Comparison of ENCODE assay signal across 6 cellular contexts in genomic region chr14:20454359-20454644, GRCh38. TPM values are rescaled to one million over a fixed set of nuclear protein-coding genes. Genes with fewer than 3 reads are reported as not detected.
DNase-seq lines count a peak whose midpoint lies in the region; ATAC-seq, FAIRE-seq and TF ChIP-seq lines count a peak whose summit lies in the region.

No MANE protein-coding gene starts in this region.

- no peaks in the 10 kb centered on the region for H3K27me3 Mint-ChIP-seq in natural killer cell treated with Interleukin-12 subunit alpha and Interleukin-12 subunit beta and Interleukin-15 and Interleukin-18, amount 100 ng/mL, for 72 hours

- peak overlapping the region; percentile 73 for H3K4me3 ChIP-seq in A549
- H3K4me3 ChIP-seq in NB4 (ENCODE audit: low read depth, low read length): peak overlapping the region; percentile 87
- H3K4me3 ChIP-seq in astrocyte of the cerebellum (ENCODE audit: low read depth, low read length): peak overlapping the region; percentile 75

- H3K4me3 Mint-ChIP-seq in natural killer cell treated with Interleukin-12 subunit alpha and Interleukin-12 subunit beta and Interleukin-15 and Interleukin-18, amount 100 ng/mL, for 72 hours: no peak overlapping the region

- H3K4me1 ChIP-seq in A549: peaks cover 20% of the 10 kb centered on the region; the same call in 2 of the 3 replicates

- TF ChIP-seq EP300 in A549 (IDR thresholded peaks at IDR 0.05): no peak

- POLR2A ChIA-PET in A549 (lab: Yijun Ruan, JAX): interaction anchor here (1.7 to 3.4 kb wide), 5 partner anchors 9 to 112 kb away, joined by 5 to 38 read pairs (median 20); partner anchors contain the start of genes PARP2, PNP and TEP1
- POLR2A ChIA-PET in HEK293T (lab: Yijun Ruan, JAX): interaction anchor here (1.1 to 5.5 kb wide), 15 partner anchors 9 to 154 kb away, joined by 3 to 58 read pairs (median 11); partner anchors contain the start of genes CCNB1IP1, KLHL33, PARP2 and PNP

- WGBS in A549 (ENCODE audit: missing lambda C conversion rate): 1% methylated on average over 17 of the region's 17 CpGs

- TF ChIP-seq POLR2A in A549 (IDR thresholded peaks at IDR 0.05; ENCODE audit: low read length): no peak
- no peak for TF ChIP-seq POLR2A in NB4 (IDR thresholded peaks at IDR 0.05; ENCODE audit: extremely low read depth, insufficient read length)

- peak overlapping the region; percentile 93 for H3K4me2 ChIP-seq in A549

- peak; percentile 77 to 93 for DNase-seq in A549 (ENCODE audit: low read depth in 1 of 2, low spot score in 1 of 2)
- DNase-seq in NB4 (ENCODE audit: low read depth): no peak
- DNase-seq in astrocyte of the cerebellum (ENCODE audit: low read depth): no peak
- no peak for DNase-seq in natural killer cell treated with Interleukin-12 subunit alpha and Interleukin-12 subunit beta and Interleukin-15 and Interleukin-18, amount 100 ng/mL, for 72 hours (ENCODE audit: low spot score)
- DNase-seq in HEK293T (ENCODE audit: extremely low spot score): no peak

- H3K27ac Mint-ChIP-seq in natural killer cell treated with Interleukin-12 subunit alpha and Interleukin-12 subunit beta and Interleukin-15 and Interleukin-18, amount 100 ng/mL, for 72 hours: no peak overlapping the region

- CTCF ChIA-PET in A549 (lab: Yijun Ruan, JAX): interaction anchor here (1.1 to 1.6 kb wide), 3 partner anchors 9 to 136 kb away, joined by 3 read pairs; no protein-coding TSS in a partner anchor
- CTCF ChIA-PET in HEK293T (lab: Yijun Ruan, JAX): interaction anchor here (1.5 kb wide), 1 partner anchor 39 kb away, joined by 4 read pairs; no protein-coding TSS in a partner anchor

- peaks cover 14% of the 10 kb centered on the region for H3K36me3 Mint-ChIP-seq in natural killer cell treated with Interleukin-12 subunit alpha and Interleukin-12 subunit beta and Interleukin-15 and Interleukin-18, amount 100 ng/mL, for 72 hours

- H3K4me1 Mint-ChIP-seq in natural killer cell treated with Interleukin-12 subunit alpha and Interleukin-12 subunit beta and Interleukin-15 and Interleukin-18, amount 100 ng/mL, for 72 hours (ENCODE audit: low read depth in 2 of 2): peaks cover 14 to 17% of the 10 kb centered on the region in 2 donors

- TF ChIP-seq CTCF in A549 (IDR thresholded peaks at IDR 0.05) (no peak), NB4 (IDR thresholded peaks at IDR 0.05; ENCODE audit: low read depth, low read length) (no peak), astrocyte of the cerebellum (IDR thresholded peaks at IDR 0.05; ENCODE audit: low read depth, low read length, missing control alignments) (no peak)

- no peak for FAIRE-seq in A549 (lab: Jason Lieb, UNC)

- ATAC-seq in A549 (peak; percentile 82 to 83), GM21381 (IDR thresholded peaks at IDR 0.05; ENCODE audit: unreplicated experiment) (peak; percentile 37)
- peak; percentile 67 to 76 for ATAC-seq in natural killer cell treated with Interleukin-12 subunit alpha and Interleukin-12 subunit beta and Interleukin-15 and Interleukin-18, amount 100 ng/mL, for 72 hours

- TF ChIP-seq RAD21 in A549 (conservative IDR thresholded peaks at IDR 0.05 in 1 of 2, IDR thresholded peaks at IDR 0.05 in 1 of 2): no peak

- H3K27ac ChIP-seq in A549: peak overlapping the region; percentile 85 to 96

- H3K9me3 Mint-ChIP-seq in natural killer cell treated with Interleukin-12 subunit alpha and Interleukin-12 subunit beta and Interleukin-15 and Interleukin-18, amount 100 ng/mL, for 72 hours: no peaks in the 10 kb centered on the region

- in situ Hi-C loops in astrocyte of the cerebellum (cut with HindIII; ENCODE audit: low sequenced_read_pairs): no loop called here

- H3K9me3 ChIP-seq in A549: no peaks in the 10 kb centered on the region

TF ChIP-seq in A549, 52 proteins besides CTCF, POLR2A, EP300 and RAD21 (continues in another document):
- TF ChIP-seq NR3C1 (IDR thresholded peaks at IDR 0.05) (no peak), CHD2 (IDR thresholded peaks at IDR 0.05; ENCODE audit: low read length, partially characterized antibody) (no peak), CEBPB (IDR thresholded peaks at IDR 0.05) (no peak), ESRRA (IDR thresholded peaks at IDR 0.05; ENCODE audit: borderline replicate concordance, low read length) (no peak), CHD4 (IDR thresholded peaks at IDR 0.05; ENCODE audit: borderline replicate concordance) (no peak), ZFP36 (IDR thresholded peaks at IDR 0.05; ENCODE audit: borderline replicate concordance, partially characterized antibody) (no peak), JUNB (IDR thresholded peaks at IDR 0.05) (no peak)

TF ChIP-seq in HEK293T, 16 proteins besides CTCF, POLR2A, EP300 and RAD21:
- no peak for TF ChIP-seq ARNT (IDR thresholded peaks at IDR 0.05)
- TF ChIP-seq FOXA1 (IDR thresholded peaks at IDR 0.05): no peak
- TF ChIP-seq NFRKB (IDR thresholded peaks at IDR 0.05): no peak
- TF ChIP-seq LEF1 (IDR thresholded peaks at IDR 0.05; ENCODE audit: borderline replicate concordance): no peak
- TF ChIP-seq ELF4 (IDR thresholded peaks at IDR 0.05): no peak
- no peak for TF ChIP-seq ZNF384 (IDR thresholded peaks at IDR 0.05)
- TF ChIP-seq FOXM1 (IDR thresholded peaks at IDR 0.05; ENCODE audit: borderline replicate concordance): no peak
- no peak for TF ChIP-seq FOXK2 (IDR thresholded peaks at IDR 0.05)
- TF ChIP-seq SP1 (IDR thresholded peaks at IDR 0.05): no peak
- TF ChIP-seq HDGF (IDR thresholded peaks at IDR 0.05; ENCODE audit: borderline replicate concordance): no peak
- TF ChIP-seq TARDBP (IDR thresholded peaks at IDR 0.05): no peak
- TF ChIP-seq BHLHE40 (IDR thresholded peaks at IDR 0.05; ENCODE audit: borderline replicate concordance): no peak
- no peak for TF ChIP-seq PKNOX1 (IDR thresholded peaks at IDR 0.05)
- TF ChIP-seq CTBP1 (IDR thresholded peaks at IDR 0.05; ENCODE audit: borderline replicate concordance): no peak
- TF ChIP-seq L3MBTL2 (conservative IDR thresholded peaks at IDR 0.05): no peak
- no peak for TF ChIP-seq SUZ12 (IDR thresholded peaks at IDR 0.05)

RNA-seq across cellular contexts. Expression of gene OSGEP, which starts 0.3 kb away (rescaled TPM):
- polyA plus RNA-seq in A549 (2011; rRNA removed) (32.8 and 33.2 TPM in 2 replicates), A549 (2017; fragmentation: RNase III; extraction: RNeasy Plus Mini Kit Qiagen cat#74134 plus additional on column Dnase treatment) (30.4 to 36.9 TPM (median 33.6 TPM) in 3 replicates)
- 45.2 and 57.6 TPM in 2 replicates for polyA plus RNA-seq in A549 (2012; cell fraction: cytosol; rRNA removed)
- polyA plus RNA-seq in A549 (2012; cell fraction: nucleus; rRNA removed): 113 and 167 TPM in 2 replicates
- polyA minus RNA-seq in A549 (2011; rRNA and poly(A)+ RNA removed): 34.9 and 38.3 TPM in 2 replicates
- 10 to 100 TPM; 43.1 to 78.0 TPM for total RNA-seq in natural killer cell treated with Interleukin-12 subunit alpha and Interleukin-12 subunit beta and Interleukin-15 and Interleukin-18, amount 100 ng/mL, for 72 hours

RNA-seq across cellular contexts. Expression of gene APEX1, which starts 0.7 kb away (rescaled TPM):
- polyA plus RNA-seq in A549 (2011; rRNA removed): 324 and 419 TPM in 2 replicates
- 377 and 394 TPM in 2 replicates for polyA plus RNA-seq in A549 (2012; cell fraction: cytosol; rRNA removed)
- polyA plus RNA-seq in A549 (2012; cell fraction: nucleus; rRNA removed): 280 and 419 TPM in 2 replicates
- 304 to 313 TPM (median 312 TPM) in 3 replicates for polyA plus RNA-seq in A549 (2017; fragmentation: RNase III; extraction: RNeasy Plus Mini Kit Qiagen cat#74134 plus additional on column Dnase treatment)
- polyA minus RNA-seq in A549 (2011; rRNA and poly(A)+ RNA removed): 224 and 285 TPM in 2 replicates
- total RNA-seq in natural killer cell treated with Interleukin-12 subunit alpha and Interleukin-12 subunit beta and Interleukin-15 and Interleukin-18, amount 100 ng/mL, for 72 hours: 100 to 1,000 TPM; 130 to 151 TPM

RNA-seq across cellular contexts. Expression of gene PIP4P1, which starts 6.9 kb away (rescaled TPM):
- 30.4 and 40.6 TPM in 2 replicates for polyA plus RNA-seq in A549 (2011; rRNA removed)
- polyA plus RNA-seq in A549 (2012; cell fraction: cytosol; rRNA removed): 39.5 and 49.5 TPM in 2 replicates
- 63.7 and 81.4 TPM in 2 replicates for polyA plus RNA-seq in A549 (2012; cell fraction: nucleus; rRNA removed)
- polyA plus RNA-seq in A549 (2017; fragmentation: RNase III; extraction: RNeasy Plus Mini Kit Qiagen cat#74134 plus additional on column Dnase treatment): 24.6 to 35.8 TPM (median 33.0 TPM) in 3 replicates
- 52.6 and 80.3 TPM in 2 replicates for polyA minus RNA-seq in A549 (2011; rRNA and poly(A)+ RNA removed)
- total RNA-seq in natural killer cell treated with Interleukin-12 subunit alpha and Interleukin-12 subunit beta and Interleukin-15 and Interleukin-18, amount 100 ng/mL, for 72 hours: 10 to 100 TPM; 33.3 to 34.5 TPM

RNA-seq across cellular contexts. Expression of gene PNP, which starts 14.9 kb away (rescaled TPM):
- polyA plus RNA-seq in A549 (2011; rRNA removed) (111 and 129 TPM in 2 replicates), A549 (2017; fragmentation: RNase III; extraction: RNeasy Plus Mini Kit Qiagen cat#74134 plus additional on column Dnase treatment) (95.9 to 103 TPM (median 97.3 TPM) in 3 replicates)
- 117 and 127 TPM in 2 replicates for polyA plus RNA-seq in A549 (2012; cell fraction: cytosol; rRNA removed)
- polyA plus RNA-seq in A549 (2012; cell fraction: nucleus; rRNA removed): 90.6 and 117 TPM in 2 replicates
- polyA minus RNA-seq in A549 (2011; rRNA and poly(A)+ RNA removed): 68.9 and 90.3 TPM in 2 replicates
- 100 to 1,000 TPM; 124 to 199 TPM for total RNA-seq in natural killer cell treated with Interleukin-12 subunit alpha and Interleukin-12 subunit beta and Interleukin-15 and Interleukin-18, amount 100 ng/mL, for 72 hours

RNA-seq across cellular contexts. Expression of gene KLHL33, which starts 18.3 kb away (rescaled TPM):
- polyA plus RNA-seq in A549 (2011; rRNA removed): not detected in 2 replicates
- not detected in 2 replicates for polyA plus RNA-seq in A549 (2012; cell fraction: cytosol; rRNA removed)
- 0.02 TPM in 1 of 2 replicates, not detected in the other for polyA plus RNA-seq in A549 (2012; cell fraction: nucleus; rRNA removed)
- polyA plus RNA-seq in A549 (2017; fragmentation: RNase III; extraction: RNeasy Plus Mini Kit Qiagen cat#74134 plus additional on column Dnase treatment): not detected in 3 replicates
- polyA minus RNA-seq in A549 (2011; rRNA and poly(A)+ RNA removed): not detected in 2 replicates
- total RNA-seq in natural killer cell treated with Interleukin-12 subunit alpha and Interleukin-12 subunit beta and Interleukin-15 and Interleukin-18, amount 100 ng/mL, for 72 hours: under 1 TPM; 0.22 to 0.43 TPM

Comparison
In these comparisons a context has a peak if more than half of its experiments do, and no peak if none do; other contexts are left out.
1. DNase-seq: peak in A549 (2 of 2); none in NB4 (single experiment), astrocyte of the cerebellum (single experiment), natural killer cell treated with Interleukin-12 subunit alpha and Interleukin-12 subunit beta and Interleukin-15 and Interleukin-18, amount 100 ng/mL, for 72 hours (single experiment) and HEK293T (single experiment).
2. Peak in every context shown above with its lines, with median percentiles within 50 percentile points of each other: ATAC-seq and H3K4me3 ChIP-seq.